ENCODE assay signal across 15 cellular contexts in genomic region chr13:23674795-23675640, GRCh38.
DNase-seq lines count a peak whose midpoint lies in the region; ATAC-seq and TF ChIP-seq lines count a peak whose summit lies in the region.
"Had no signal": no experiment of that assay in that cellular context is flagged by ENCODE, and none has a peak within 500 bp of the region (broad histone marks: within the 10 kb centered on the region; RNA-seq: fewer than 3 reads in every experiment).

No MANE protein-coding gene starts in this region.

- H3K4me3 ChIP-seq in RWPE2 (ENCODE audit: severe bottlenecking): no peak overlapping the region
- H3K4me3 ChIP-seq: esophagus squamous epithelium had no signal

- ATAC-seq in RWPE2 (ENCODE audit: low read depth): peak; percentile 80

- TF ChIP-seq CTCF in RWPE2 (IDR thresholded peaks at IDR 0.05; ENCODE audit: poor library complexity, severe bottlenecking): no peak
- no peak for TF ChIP-seq CTCF in GM13977 (IDR thresholded peaks at IDR 0.05; ENCODE audit: extremely low read depth, insufficient read depth, missing control alignments)

- no peaks in the 10 kb centered on the region for H3K9me3 ChIP-seq in RWPE2 (ENCODE audit: severe bottlenecking)
- H3K9me3 ChIP-seq: esophagus squamous epithelium had no signal

- H3K36me3 ChIP-seq in RWPE2 (ENCODE audit: low read depth): no peaks in the 10 kb centered on the region
- H3K36me3 ChIP-seq: esophagus squamous epithelium had no signal

- in situ Hi-C loops in GM13977 (cut with MboI; ENCODE audit: low pct_unique_long_range_greater_than_20kb, low sequenced_read_pairs, unreplicated experiment): no loop called here

- peak; percentile 11 for DNase-seq in stimulated activated CD4-positive, alpha-beta T cell treated with anti-CD3 and anti-CD28 coated beads, Interleukin-15, amount 100 ng/mL, for 24 hours
- DNase-seq in stimulated activated CD4-positive, alpha-beta T cell treated with anti-CD3 and anti-CD28 coated beads, Interleukin-4, amount 100 ng/mL, for 24 hours: no peak
- no peak for DNase-seq in RWPE2 (ENCODE audit: low spot score)
- peak; percentile 88 for DNase-seq in fibroblast of gingiva (ENCODE audit: low read depth)
- no peak for DNase-seq in iPS-NIHi7 (ENCODE audit: extremely low spot score)
- no peak for DNase-seq in middle frontal gyrus (ENCODE audit: extremely low spot score, low spot score)
- no peak for DNase-seq in GM13977 (ENCODE audit: low spot score)
- no peak for DNase-seq in midbrain (lab: John Stamatoyannopoulos, UW)
- DNase-seq: activated T-cell treated with anti-CD3 and anti-CD28 coated beads for 4 hours; esophagus squamous epithelium; GF-D8; NCI-H345; RPMI8226; stimulated activated CD4-positive, alpha-beta T cell treated with anti-CD3 and anti-CD28 coated beads, Interleukin-12 subunit alpha, Interleukin-12 subunit beta, amount 100 ng/mL, for 4 hours; stimulated activated CD8-positive, alpha-beta memory T cell treated with anti-CD3 and anti-CD28 coated beads, Interleukin-4, amount 100 ng/mL, for 48 hours had no signal

- H3K4me1 ChIP-seq in RWPE2 (ENCODE audit: insufficient read depth, poor library complexity, severe bottlenecking): peaks cover 54% of the 10 kb centered on the region

- H3K27ac ChIP-seq in RWPE2 (ENCODE audit: poor library complexity, severe bottlenecking): peak overlapping the region; percentile 73

- no peaks in the 10 kb centered on the region for H3K27me3 ChIP-seq in RWPE2 (ENCODE audit: insufficient read depth, poor library complexity, severe bottlenecking)
- H3K27me3 ChIP-seq: esophagus squamous epithelium had no signal

Comparison
In these comparisons a context has a peak if more than half of its experiments do, and no peak if none do; other contexts are left out.
1. DNase-seq: peak in stimulated activated CD4-positive, alpha-beta T cell treated with anti-CD3 and anti-CD28 coated beads, Interleukin-15, amount 100 ng/mL, for 24 hours (single experiment) and fibroblast of gingiva (single experiment); none in stimulated activated CD4-positive, alpha-beta T cell treated with anti-CD3 and anti-CD28 coated beads, Interleukin-4, amount 100 ng/mL, for 24 hours (single experiment), RWPE2 (single experiment), iPS-NIHi7 (single experiment), middle frontal gyrus (single experiment), GM13977 (single experiment) and midbrain (single experiment).